In genomic region chr22:43753718-43754117, GRCh38 we compare ENCODE assay signal across 5 cellular contexts. TPM values are rescaled to one million over a fixed set of nuclear protein-coding genes. Genes with fewer than 3 reads are reported as not detected.
"Had no signal": no experiment of that assay in that cellular context is flagged by ENCODE, and none has a peak within 500 bp of the region (broad histone marks: within the 10 kb centered on the region; RNA-seq: fewer than 3 reads in every experiment).

No MANE protein-coding gene starts in this region.

- DNase-seq: H9, HCEC 1CT, KBM-7 had no signal

- H3K27ac Mint-ChIP-seq: GM23338, H9, IgD-negative memory B cell had no signal

- H3K4me3 Mint-ChIP-seq: GM23338, H9, IgD-negative memory B cell had no signal

- H3K4me2 ChIP-seq: GM23338 had no signal

- H3K4me1 Mint-ChIP-seq: IgD-negative memory B cell had no signal

- H3K4me3 ChIP-seq: GM23338 had no signal

- H2AFZ ChIP-seq: GM23338 had no signal

- H3K9me3 Mint-ChIP-seq: GM23338, H9 had no signal

- ATAC-seq: GM23338 had no signal

RNA-seq across cellular contexts. Expression of gene EFCAB6, which starts 58.4 kb away (rescaled TPM):
- polyA plus RNA-seq: IgD-negative memory B cell had no signal
